In genomic region chr14:102817942-102818940, GRCh38 we compare ENCODE assay signal across 12 cellular contexts. TPM values are rescaled to one million over a fixed set of nuclear protein-coding genes. Genes with fewer than 3 reads are reported as not detected.
DNase-seq lines count a peak whose midpoint lies in the region; ATAC-seq and TF ChIP-seq lines count a peak whose summit lies in the region.
"Had no signal": no experiment of that assay in that cellular context is flagged by ENCODE, and none has a peak within 500 bp of the region (broad histone marks: within the 10 kb centered on the region; RNA-seq: fewer than 3 reads in every experiment).

No MANE protein-coding gene starts in this region.

- no peaks in the 10 kb centered on the region for H3K27me3 Mint-ChIP-seq in activated T-helper 2 cell treated with anti-CD3 and anti-CD28 coated beads, Interferon-gamma antibody, Interleukin-2, Interleukin-4, amounts not matched to agents 10 μg/mL and 5 μg/mL and 100 μg/mL, durations not matched to agents 14 hours and 24 hours and 36 hours (ENCODE audit: low read depth)

- no peak overlapping the region for H3K27ac ChIP-seq in right cardiac atrium (ENCODE audit: low read length)
- H3K27ac ChIP-seq: BLaER1, sigmoid colon had no signal

- no peak for TF ChIP-seq CTCF in AG09309 (IDR thresholded peaks at IDR 0.05; ENCODE audit: control insufficient read depth, insufficient read depth, low read depth, low read length, missing control alignments)

- no peaks in the 10 kb centered on the region for H3K27me3 ChIP-seq in right cardiac atrium (ENCODE audit: control insufficient read depth, insufficient read depth)
- H3K27me3 ChIP-seq: BLaER1, sigmoid colon had no signal

- ATAC-seq in GM21619 (IDR thresholded peaks at IDR 0.05; ENCODE audit: unreplicated experiment) (peak; percentile 26), left lobe of liver (peak; percentile 82), GM19328 (IDR thresholded peaks at IDR 0.05; ENCODE audit: unreplicated experiment) (no peak), right cardiac atrium (no peak)
- no peak for ATAC-seq in activated CD4-positive, CD25-positive, alpha-beta regulatory T cell treated with anti-CD3 and anti-CD28 coated beads, Interleukin-2, amount 50 U/mL, for 24 hours

- H3K36me3 Mint-ChIP-seq in activated T-helper 2 cell treated with anti-CD3 and anti-CD28 coated beads, Interferon-gamma antibody, Interleukin-2, Interleukin-4, amounts not matched to agents 10 μg/mL and 5 μg/mL and 100 μg/mL, durations not matched to agents 14 hours and 24 hours and 36 hours (ENCODE audit: low read depth), result peaks cover 64% of the 10 kb centered on the region

- peaks cover 3% of the 10 kb centered on the region for H3K4me1 ChIP-seq in right cardiac atrium (ENCODE audit: control insufficient read depth, insufficient read depth, low read length)
- H3K4me1 ChIP-seq: sigmoid colon had no signal

- 84% methylated on average over 10 of the region's 10 CpGs for WGBS in right cardiac atrium

- H3K9me3 Mint-ChIP-seq in activated T-helper 2 cell treated with anti-CD3 and anti-CD28 coated beads, Interferon-gamma antibody, Interleukin-2, Interleukin-4, amounts not matched to agents 10 μg/mL and 5 μg/mL and 100 μg/mL, durations not matched to agents 14 hours and 24 hours and 36 hours, result no peaks in the 10 kb centered on the region

- peak; percentile 23 for DNase-seq in AG09309 (ENCODE audit: low read depth)
- no peak for DNase-seq in activated T-helper 2 cell treated with anti-CD3 and anti-CD28 coated beads, Interferon-gamma antibody, Interleukin-2, Interleukin-4, amounts not matched to agents 10 μg/mL and 5 μg/mL and 100 μg/mL, durations not matched to agents 14 hours and 24 hours and 36 hours (ENCODE audit: low spot score)
- peak; percentile 50 for DNase-seq in left lobe of liver (ENCODE audit: low spot score)
- no peak for DNase-seq in SIG-M5 treated with dmso at 0.1 percent for 504 hours (lab: John Stamatoyannopoulos, UW; ENCODE audit: unreplicated experiment)
- no peak for DNase-seq in right cardiac atrium
- DNase-seq: anterior cingulate cortex, sigmoid colon had no signal

- peak overlapping the region; percentile 3 for H3K4me3 Mint-ChIP-seq in activated T-helper 2 cell treated with anti-CD3 and anti-CD28 coated beads, Interferon-gamma antibody, Interleukin-2, Interleukin-4, amounts not matched to agents 10 μg/mL and 5 μg/mL and 100 μg/mL, durations not matched to agents 14 hours and 24 hours and 36 hours (ENCODE audit: low read depth)

- H3K27ac Mint-ChIP-seq in activated T-helper 2 cell treated with anti-CD3 and anti-CD28 coated beads, Interferon-gamma antibody, Interleukin-2, Interleukin-4, amounts not matched to agents 10 μg/mL and 5 μg/mL and 100 μg/mL, durations not matched to agents 14 hours and 24 hours and 36 hours, result peak overlapping the region; percentile 66

- no peak overlapping the region for H3K4me3 ChIP-seq in AG09309 (ENCODE audit: control insufficient read depth, low read depth, low read length)
- no peak overlapping the region for H3K4me3 ChIP-seq in right cardiac atrium (ENCODE audit: low read length)
- H3K4me3 ChIP-seq: BLaER1, lung, sigmoid colon had no signal

- no peaks in the 10 kb centered on the region for H3K9me3 ChIP-seq in right cardiac atrium (ENCODE audit: control insufficient read depth, low read length)
- H3K9me3 ChIP-seq: BLaER1, sigmoid colon had no signal

- intact Hi-C loops in activated T-helper 2 cell treated with anti-CD3 and anti-CD28 coated beads, Interferon-gamma antibody, Interleukin-2, Interleukin-4, amounts not matched to agents 10 μg/mL and 5 μg/mL and 100 μg/mL, durations not matched to agents 14 hours and 24 hours and 36 hours (cut with micrococcal nuclease), result no loop called here
- intact Hi-C loops in right cardiac atrium (cut with DNase I), result no loop called here

- peaks cover 67% of the 10 kb centered on the region for H3K4me1 Mint-ChIP-seq in activated T-helper 2 cell treated with anti-CD3 and anti-CD28 coated beads, Interferon-gamma antibody, Interleukin-2, Interleukin-4, amounts not matched to agents 10 μg/mL and 5 μg/mL and 100 μg/mL, durations not matched to agents 14 hours and 24 hours and 36 hours (ENCODE audit: low read depth)

RNA-seq across cellular contexts. Expression of gene TRAF3, which starts 41.0 kb away (rescaled TPM):
- total RNA-seq in activated T-helper 2 cell treated with anti-CD3 and anti-CD28 coated beads, Interferon-gamma antibody, Interleukin-2, Interleukin-4, amounts not matched to agents 10 μg/mL and 5 μg/mL and 100 μg/mL, durations not matched to agents 14 hours and 24 hours and 36 hours, result 67.8 and 72.9 TPM in 2 replicates
- total RNA-seq in left lobe of liver (8.5 TPM), right cardiac atrium (10 to 100 TPM in 3 of 4 donors, 1 to 10 TPM in 1; 9.6 to 15.4 (median 12.3) TPM)
- polyA plus RNA-seq in right cardiac atrium, result 3.9 TPM

Comparison
In these comparisons a context has a peak if more than half of its experiments do, and no peak if none do; other contexts are left out.
1. DNase-seq: peak in AG09309 (single experiment) and left lobe of liver (single experiment); none in activated T-helper 2 cell treated with anti-CD3 and anti-CD28 coated beads, Interferon-gamma antibody, Interleukin-2, Interleukin-4, amounts not matched to agents 10 μg/mL and 5 μg/mL and 100 μg/mL, durations not matched to agents 14 hours and 24 hours and 36 hours (single experiment), SIG-M5 treated with dmso at 0.1 percent for 504 hours (single experiment) and right cardiac atrium (0 of 3).
2. ATAC-seq: peak in GM21619 (single experiment) and left lobe of liver (single experiment); none in activated CD4-positive, CD25-positive, alpha-beta regulatory T cell treated with anti-CD3 and anti-CD28 coated beads, Interleukin-2, amount 50 U/mL, for 24 hours (0 of 2), GM19328 (single experiment) and right cardiac atrium (0 of 2).